In the genomic region with DNA sequence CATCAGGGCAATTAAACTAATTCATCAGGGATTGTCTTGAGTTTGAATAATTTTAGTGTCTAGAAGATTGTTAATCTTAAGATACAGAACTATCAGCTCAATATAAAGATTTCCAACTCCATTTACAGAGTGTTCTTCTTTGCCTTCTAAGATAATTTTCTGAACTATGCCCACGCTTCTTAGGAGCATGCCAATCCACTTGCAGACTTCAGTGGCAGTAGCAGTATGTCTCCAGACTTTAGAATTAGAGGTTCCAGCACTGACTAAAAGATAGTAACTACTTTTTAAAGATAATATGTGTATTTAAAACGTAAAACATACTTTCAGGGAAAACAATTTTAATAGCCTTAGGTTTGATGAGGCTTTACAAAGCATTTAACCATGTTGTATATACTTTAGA, we compare ENCODE assay signal across 34 cellular contexts.
"Had no signal": no experiment of that assay in that cellular context is flagged by ENCODE, and none has a peak within 500 bp of the region (broad histone marks: within the 10 kb centered on the region; RNA-seq: fewer than 3 reads in every experiment).

No MANE protein-coding gene starts in this region.

- H3K36me3 ChIP-seq: MG63 had no signal

- H3K4me3 ChIP-seq: MG63 had no signal

- H3K27me3 ChIP-seq: MG63 had no signal

- H3K9me3 ChIP-seq: MG63 had no signal

- DNase-seq: Karpas-422, Kasumi-1, KBM-7, KG1, MG63, MM.1S, NCI-H1048, NCI-H1092, NCI-H1092 treated with DMSO at 0.1 percent for 48 hours, NCI-H1105, NCI-H1105 treated with DMSO at 0.1 percent for 48 hours, NCI-H1417, NCI-H1417 treated with DMSO at 0.1 percent for 48 hours, NCI-H1436, NCI-H1436 treated with DMSO at 0.1 percent for 48 hours, NCI-H146, NCI-H1694, NCI-H1694 treated with DMSO at 0.1 percent for 48 hours, NCI-H187, NCI-H187 treated with DMSO at 0.1 percent for 48 hours, NCI-H1930, NCI-H2029, NCI-H2029 treated with DMSO at 0.1 percent for 48 hours, NCI-H2081, NCI-H2081 treated with DMSO at 0.1 percent for 48 hours, NCI-H2107, NCI-H2171, NCI-H2171 treated with DMSO at 0.1 percent for 48 hours, NCI-H2227 treated with DMSO at 0.1 percent for 48 hours, NCI-H226, NCI-H345, NCI-H446, NCI-H446 treated with DMSO at 0.1 percent for 48 hours, NCI-H510A had no signal
